ENCODE assay signal across 21 cellular contexts in genomic region chr13:47258384-47258783, GRCh38.
"Had no signal": no experiment of that assay in that cellular context is flagged by ENCODE, and none has a peak within 500 bp of the region (broad histone marks: within the 10 kb centered on the region; RNA-seq: fewer than 3 reads in every experiment).

No MANE protein-coding gene starts in this region.

- H3K4me1 ChIP-seq: heart right ventricle, left ventricle myocardium inferior, prostate gland had no signal

- H3K27me3 Mint-ChIP-seq: type B pancreatic cell had no signal

- ATAC-seq: activated CD4-positive, alpha-beta T cell treated with anti-CD3 and anti-CD28 coated beads for 36 hours; activated naive CD4-positive, alpha-beta T cell treated with anti-CD3 and anti-CD28 coated beads, Interleukin-2, amount 50 U/mL, for 72 hours; heart right ventricle; right cardiac atrium; WTC11 had no signal

- H3K9me3 ChIP-seq: prostate gland had no signal

- H3K36me3 Mint-ChIP-seq: activated naive CD4-positive, alpha-beta T cell treated with anti-CD3 and anti-CD28 coated beads, Interleukin-2, amount 50 U/mL, for 72 hours; memory B cell; naive B cell; type B pancreatic cell; WTC11 had no signal

- H3K4me3 ChIP-seq: cardiac muscle cell, heart right ventricle, left ventricle myocardium inferior, prostate gland had no signal

- H3K4me3 Mint-ChIP-seq: activated CD4-positive, alpha-beta T cell treated with anti-CD3 and anti-CD28 coated beads for 36 hours; endodermal cell; memory B cell; naive B cell; neural crest cell; stimulated activated naive CD8-positive, alpha-beta T cell treated with anti-CD3 and anti-CD28 coated beads, Interleukin-15, Interleukin-2, amounts not matched to agents 100 ng/mL and 50 ng/mL, for 24 hours; T-helper 2 cell treated with Interferon-gamma antibody and Interleukin-4, amounts not matched to agents 5 μg/mL and 100 μg/mL, for 36 hours; type B pancreatic cell; WTC11 had no signal

- H3K27ac Mint-ChIP-seq: activated CD4-positive, alpha-beta T cell treated with anti-CD3 and anti-CD28 coated beads for 36 hours; activated naive CD4-positive, alpha-beta T cell treated with anti-CD3 and anti-CD28 coated beads, Interleukin-2, amount 50 U/mL, for 72 hours; endodermal cell; memory B cell; naive B cell; stimulated activated naive CD8-positive, alpha-beta T cell treated with anti-CD3 and anti-CD28 coated beads, Interleukin-15, Interleukin-2, amounts not matched to agents 100 ng/mL and 50 ng/mL, for 24 hours; T-helper 2 cell treated with Interferon-gamma antibody and Interleukin-4, amounts not matched to agents 5 μg/mL and 100 μg/mL, for 36 hours; type B pancreatic cell; WTC11 had no signal

- H3K36me3 ChIP-seq: cardiac muscle cell, heart right ventricle, left ventricle myocardium inferior, prostate gland had no signal

- DNase-seq: activated CD4-positive, alpha-beta T cell treated with anti-CD3 and anti-CD28 coated beads for 36 hours; activated CD4-positive, alpha-beta T cell treated with anti-CD3 and anti-CD28 coated beads, Interleukin-2, amount 50 U/mL, for 48 hours; activated gamma-delta T cell treated with Interleukin-2 at 50 U/mL for 16 hours; amniotic stem cell; endodermal cell; heart right ventricle; left ventricle myocardium inferior; naive B cell; right cardiac atrium; small intestine; stimulated activated CD4-positive, alpha-beta T cell treated with anti-CD3 and anti-CD28 coated beads, Interleukin-15, amount 100 ng/mL, for 24 hours; stimulated activated CD4-positive, alpha-beta T cell treated with anti-CD3 and anti-CD28 coated beads, Interleukin-2, amount 100 ng/mL, for 48 hours had no signal

- H3K27ac ChIP-seq: cardiac muscle cell, heart right ventricle, left ventricle myocardium inferior, prostate gland had no signal

- H3K9me3 Mint-ChIP-seq: endodermal cell; stimulated activated naive CD8-positive, alpha-beta T cell treated with anti-CD3 and anti-CD28 coated beads, Interleukin-15, Interleukin-2, amounts not matched to agents 100 ng/mL and 50 ng/mL, for 24 hours; T-helper 2 cell treated with Interferon-gamma antibody and Interleukin-4, amounts not matched to agents 5 μg/mL and 100 μg/mL, for 36 hours; type B pancreatic cell; WTC11 had no signal

- H3K4me1 Mint-ChIP-seq: activated CD4-positive, alpha-beta T cell treated with anti-CD3 and anti-CD28 coated beads for 36 hours; memory B cell; naive B cell; neural crest cell; WTC11 had no signal
